Comparison of ENCODE assay signal across 16 cellular contexts in the genomic region with DNA sequence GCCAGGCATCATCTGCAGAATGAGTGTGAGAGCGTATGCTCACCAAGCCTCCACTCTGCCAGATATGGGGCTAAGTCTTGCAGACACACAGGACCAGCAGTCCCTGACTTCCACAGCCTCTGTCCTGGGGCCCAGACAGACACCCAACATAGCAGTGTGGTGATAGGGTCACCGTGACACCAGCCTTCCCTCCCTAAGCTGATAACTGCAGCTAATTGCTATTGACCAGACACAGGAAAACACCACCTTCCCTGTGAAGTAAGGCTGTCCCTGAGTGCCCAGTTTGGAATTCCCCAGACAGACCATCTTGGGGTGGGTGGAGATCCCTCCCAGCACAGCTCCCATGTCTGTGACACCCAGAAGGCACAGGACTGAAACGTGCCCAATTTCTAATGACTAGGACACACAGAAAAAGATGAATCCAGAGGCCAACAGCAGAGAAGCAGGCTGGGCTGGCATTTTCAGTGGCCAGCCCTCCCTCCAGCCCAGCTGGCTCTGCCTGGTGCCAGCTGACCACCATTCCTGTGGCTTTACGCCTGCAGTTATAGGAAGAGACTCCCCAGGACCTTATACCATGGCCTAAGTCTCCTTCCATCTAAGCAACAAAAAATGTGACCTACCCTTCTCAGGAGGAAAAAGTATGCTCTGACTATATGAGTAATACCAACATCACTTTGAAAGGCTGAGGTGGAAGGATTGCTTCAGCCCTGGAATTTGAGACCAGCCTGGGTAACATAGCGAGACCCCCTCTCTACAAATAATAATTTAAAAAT. TPM values are rescaled to one million over a fixed set of nuclear protein-coding genes. Genes with fewer than 3 reads are reported as not detected.
DNase-seq lines count a peak whose midpoint lies in the region; ATAC-seq and TF ChIP-seq lines count a peak whose summit lies in the region.
"Had no signal": no experiment of that assay in that cellular context is flagged by ENCODE, and none has a peak within 500 bp of the region (broad histone marks: within the 10 kb centered on the region; RNA-seq: fewer than 3 reads in every experiment).

No MANE protein-coding gene starts in this region.

- DNase-seq in 8988T = peak; percentile 32
- peak; percentile 90 for DNase-seq in GM23248
- DNase-seq in foreskin keratinocyte = peak; percentile 54 to 83
- no peak for DNase-seq in activated naive CD8-positive, alpha-beta T cell treated with anti-CD3 and anti-CD28 coated beads, Interleukin-2, amount 50 U/mL, for 24 hours
- DNase-seq in NCI-H345 treated with DMSO at 0.1 percent for 48 hours (lab: John Stamatoyannopoulos, UW; ENCODE audit: unreplicated experiment) = no peak
- DNase-seq in activated CD8-positive, alpha-beta memory T cell treated with anti-CD3 and anti-CD28 coated beads for 24 hours = no peak
- DNase-seq: activated CD4-positive, alpha-beta memory T cell treated with anti-CD3 and anti-CD28 coated beads, Interleukin-2, amount 10 ng/mL, durations not matched to agents 7 days and 5 days; activated naive CD4-positive, alpha-beta T cell; central memory CD4-positive, alpha-beta T cell; NCI-H1417; ovary; RPMI8226 had no signal

- peaks cover 19% of the 10 kb centered on the region for H3K4me1 ChIP-seq in GM23248 (ENCODE audit: insufficient read depth)
- H3K4me1 ChIP-seq in foreskin keratinocyte = peaks cover 13% of the 10 kb centered on the region

- no peaks in the 10 kb centered on the region for H3K36me3 ChIP-seq in GM23248 (ENCODE audit: low read depth)
- H3K36me3 ChIP-seq: ovary had no signal

- H3K4me3 Mint-ChIP-seq in activated T-helper 17 cell treated with anti-CD3 and anti-CD28 coated beads, Interleukin-2, amount 50 U/mL, for 72 hours = no peak overlapping the region
- no peak overlapping the region for H3K4me3 Mint-ChIP-seq in activated naive CD8-positive, alpha-beta T cell treated with anti-CD3 and anti-CD28 coated beads, Interleukin-2, amount 50 U/mL, for 24 hours
- H3K4me3 Mint-ChIP-seq: activated CD4-positive, alpha-beta memory T cell treated with anti-CD3 and anti-CD28 coated beads, Interleukin-2, amount 10 ng/mL, durations not matched to agents 7 days and 5 days; memory B cell; type B pancreatic cell had no signal

- H3K9me3 Mint-ChIP-seq in activated T-helper 17 cell treated with anti-CD3 and anti-CD28 coated beads, Interleukin-2, amount 50 U/mL, for 72 hours = no peaks in the 10 kb centered on the region
- no peaks in the 10 kb centered on the region for H3K9me3 Mint-ChIP-seq in activated naive CD8-positive, alpha-beta T cell treated with anti-CD3 and anti-CD28 coated beads, Interleukin-2, amount 50 U/mL, for 24 hours
- H3K9me3 Mint-ChIP-seq: activated CD4-positive, alpha-beta memory T cell treated with anti-CD3 and anti-CD28 coated beads, Interleukin-2, amount 10 ng/mL, durations not matched to agents 7 days and 5 days; memory B cell; type B pancreatic cell had no signal

- H3K27ac ChIP-seq in GM23248 (peak overlapping the region; percentile 76), foreskin keratinocyte (no peak overlapping the region)
- H3K27ac ChIP-seq: ovary had no signal

- 0 out of 2 replicates have a peak overlapping the region, but pooled peaks have one; percentile 1 for H3K4me3 ChIP-seq in GM23248
- H3K4me3 ChIP-seq: ovary had no signal

- H3K27me3 ChIP-seq in GM23248 (replicated peaks; ENCODE audit: insufficient read depth) = no peaks in the 10 kb centered on the region
- H3K27me3 ChIP-seq in foreskin keratinocyte = no peaks in the 10 kb centered on the region
- H3K27me3 ChIP-seq: ovary had no signal

- no peaks in the 10 kb centered on the region for H3K4me1 Mint-ChIP-seq in activated T-helper 17 cell treated with anti-CD3 and anti-CD28 coated beads, Interleukin-2, amount 50 U/mL, for 72 hours
- no peaks in the 10 kb centered on the region for H3K4me1 Mint-ChIP-seq in activated naive CD8-positive, alpha-beta T cell treated with anti-CD3 and anti-CD28 coated beads, Interleukin-2, amount 50 U/mL, for 24 hours
- H3K4me1 Mint-ChIP-seq: memory B cell had no signal

- H2AFZ ChIP-seq in GM23248 = no peak overlapping the region

- H3K27me3 Mint-ChIP-seq in activated T-helper 17 cell treated with anti-CD3 and anti-CD28 coated beads, Interleukin-2, amount 50 U/mL, for 72 hours = no peaks in the 10 kb centered on the region
- H3K27me3 Mint-ChIP-seq in activated naive CD8-positive, alpha-beta T cell treated with anti-CD3 and anti-CD28 coated beads, Interleukin-2, amount 50 U/mL, for 24 hours = no peaks in the 10 kb centered on the region
- H3K27me3 Mint-ChIP-seq: activated CD4-positive, alpha-beta memory T cell treated with anti-CD3 and anti-CD28 coated beads, Interleukin-2, amount 10 ng/mL, durations not matched to agents 7 days and 5 days; memory B cell; type B pancreatic cell had no signal

- peak overlapping the region; percentile 30 for H3K9ac ChIP-seq in GM23248

- H3K27ac Mint-ChIP-seq in activated T-helper 17 cell treated with anti-CD3 and anti-CD28 coated beads, Interleukin-2, amount 50 U/mL, for 72 hours = no peak overlapping the region
- no peak overlapping the region for H3K27ac Mint-ChIP-seq in activated naive CD8-positive, alpha-beta T cell treated with anti-CD3 and anti-CD28 coated beads, Interleukin-2, amount 50 U/mL, for 24 hours
- H3K27ac Mint-ChIP-seq: activated CD4-positive, alpha-beta memory T cell treated with anti-CD3 and anti-CD28 coated beads, Interleukin-2, amount 10 ng/mL, durations not matched to agents 7 days and 5 days; memory B cell; type B pancreatic cell had no signal

- H4K20me1 ChIP-seq in GM23248 (ENCODE audit: insufficient read depth) = no peaks in the 10 kb centered on the region

- H3K36me3 Mint-ChIP-seq in activated T-helper 17 cell treated with anti-CD3 and anti-CD28 coated beads, Interleukin-2, amount 50 U/mL, for 72 hours (ENCODE audit: low read depth) = peaks cover 18% of the 10 kb centered on the region
- H3K36me3 Mint-ChIP-seq in activated naive CD8-positive, alpha-beta T cell treated with anti-CD3 and anti-CD28 coated beads, Interleukin-2, amount 50 U/mL, for 24 hours (ENCODE audit: low read depth) = peaks cover 5% of the 10 kb centered on the region

- ATAC-seq in SK-N-SH treated with all-trans-retinoic acid at 6 μM for 48 hours (peak; percentile 84), foreskin keratinocyte (peak; percentile 52)
- no peak for ATAC-seq in activated T-helper 17 cell treated with anti-CD3 and anti-CD28 coated beads, Interleukin-2, amount 50 U/mL, for 72 hours (replicated peaks)
- ATAC-seq in activated naive CD8-positive, alpha-beta T cell treated with anti-CD3 and anti-CD28 coated beads, Interleukin-2, amount 50 U/mL, for 24 hours = no peak

- WGBS in GM23248 (ENCODE audit: low coverage in 1 of 2, low lambda C conversion rate in 2 of 2, missing lambda C conversion rate in 2 of 2), 2 experiments = 68 to 72% methylated on average over 5 of the region's 5 CpGs

- in situ Hi-C loops in GM23248 (cut with MboI) = no loop called here

- peak overlapping the region; percentile 31 for H3K4me2 ChIP-seq in GM23248 (ENCODE audit: unreplicated experiment)

- H3K9me2 ChIP-seq in GM23248 (ENCODE audit: insufficient read depth) = no peaks in the 10 kb centered on the region

- no peak for TF ChIP-seq CTCF in foreskin keratinocyte (conservative IDR thresholded peaks at IDR 0.05)

- no peaks in the 10 kb centered on the region for H3K9me3 ChIP-seq in GM23248 (ENCODE audit: low read depth)
- H3K9me3 ChIP-seq: ovary had no signal

- peaks cover 17% of the 10 kb centered on the region for H3F3A ChIP-seq in GM23248 (ENCODE audit: insufficient read depth)

- H3K79me2 ChIP-seq in GM23248 (ENCODE audit: insufficient read depth) = no peaks in the 10 kb centered on the region

TF ChIP-seq in SK-N-SH treated with all-trans-retinoic acid at 6 μM for 48 hours, 23 proteins besides CTCF, POLR2A, EP300 and RAD21 (continues in another document):
- TF ChIP-seq ZNF70 (CRISPR knock-in tag; IDR thresholded peaks at IDR 0.05) = no peak
- no peak for TF ChIP-seq SNAI2 (CRISPR knock-in tag; IDR thresholded peaks at IDR 0.05)
- TF ChIP-seq ZC3H10 (CRISPR knock-in tag; IDR thresholded peaks at IDR 0.05) = no peak
- TF ChIP-seq, protein P1, sequence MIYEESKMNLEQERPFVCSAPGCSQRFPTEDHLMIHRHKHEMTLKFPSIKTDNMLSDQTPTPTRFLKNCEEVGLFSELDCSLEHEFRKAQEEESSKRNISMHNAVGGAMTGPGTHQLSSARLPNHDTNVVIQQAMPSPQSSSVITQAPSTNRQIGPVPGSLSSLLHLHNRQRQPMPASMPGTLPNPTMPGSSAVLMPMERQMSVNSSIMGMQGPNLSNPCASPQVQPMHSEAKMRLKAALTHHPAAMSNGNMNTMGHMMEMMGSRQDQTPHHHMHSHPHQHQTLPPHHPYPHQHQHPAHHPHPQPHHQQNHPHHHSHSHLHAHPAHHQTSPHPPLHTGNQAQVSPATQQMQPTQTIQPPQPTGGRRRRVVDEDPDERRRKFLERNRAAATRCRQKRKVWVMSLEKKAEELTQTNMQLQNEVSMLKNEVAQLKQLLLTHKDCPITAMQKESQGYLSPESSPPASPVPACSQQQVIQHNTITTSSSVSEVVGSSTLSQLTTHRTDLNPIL (CRISPR knock-in tag; IDR thresholded peaks at IDR 0.05; ENCODE audit: low read depth) = no peak
- TF ChIP-seq CSDC2 (CRISPR knock-in tag; IDR thresholded peaks at IDR 0.05) = no peak
- TF ChIP-seq ZNF8 (CRISPR knock-in tag; IDR thresholded peaks at IDR 0.05) = no peak

RNA-seq across cellular contexts. Expression of a gene that starts 30.3 kb away (rescaled TPM):
- 17.0 and 37.6 TPM in 2 replicates for total RNA-seq in GM23248 (2014; rRNA removed; shearing (Covaris generic))
- polyA plus RNA-seq in GM23248 (2016; fragmentation: Nextera tagmentation; extraction: Ambion mirVana) (21.9 and 22.3 TPM in 2 replicates), foreskin keratinocyte (38.5 and 39.7 TPM in 2 replicates)
- 26.5 and 30.4 TPM in 2 replicates for total RNA-seq in foreskin keratinocyte
- 10 to 100 TPM; 30.8 to 33.5 TPM for total RNA-seq in activated T-helper 17 cell treated with anti-CD3 and anti-CD28 coated beads, Interleukin-2, amount 50 U/mL, for 72 hours

RNA-seq across cellular contexts. Expression of a gene that starts 30.5 kb away (rescaled TPM):
- total RNA-seq in GM23248 (2014; rRNA removed; shearing (Covaris generic)) = 8.0 and 10.2 TPM in 2 replicates
- polyA plus RNA-seq in GM23248 (2016; fragmentation: Nextera tagmentation; extraction: Ambion mirVana) = 7.2 and 7.3 TPM in 2 replicates
- 11.7 and 13.4 TPM in 2 replicates for total RNA-seq in foreskin keratinocyte
- 7.0 and 8.1 TPM in 2 replicates for polyA plus RNA-seq in foreskin keratinocyte
- total RNA-seq in activated T-helper 17 cell treated with anti-CD3 and anti-CD28 coated beads, Interleukin-2, amount 50 U/mL, for 72 hours = 1 to 10 TPM; 6.4 to 7.2 TPM

RNA-seq across cellular contexts. Expression of a gene that starts 36.0 kb away (rescaled TPM):
- total RNA-seq in GM23248 (2014; rRNA removed; shearing (Covaris generic)) = 1.0 and 3.6 TPM in 2 replicates
- 2.2 and 3.2 TPM in 2 replicates for polyA plus RNA-seq in GM23248 (2016; fragmentation: Nextera tagmentation; extraction: Ambion mirVana)
- 0.42 and 0.54 TPM in 2 replicates for total RNA-seq in foreskin keratinocyte
- 0.13 and 0.28 TPM in 2 replicates for polyA plus RNA-seq in foreskin keratinocyte
- total RNA-seq in activated T-helper 17 cell treated with anti-CD3 and anti-CD28 coated beads, Interleukin-2, amount 50 U/mL, for 72 hours = under 1 TPM in 1 of 2 donors, not detected in 1; 0.58 TPM
- total RNA-seq: activated CD4-positive, alpha-beta memory T cell treated with anti-CD3 and anti-CD28 coated beads, Interleukin-2, amount 10 ng/mL, durations not matched to agents 7 days and 5 days had no signal

RNA-seq across cellular contexts. Expression of a gene that starts 36.5 kb away (rescaled TPM):
- 31.0 and 50.2 TPM in 2 replicates for total RNA-seq in GM23248 (2014; rRNA removed; shearing (Covaris generic))
- polyA plus RNA-seq in GM23248 (2016; fragmentation: Nextera tagmentation; extraction: Ambion mirVana) (25.5 and 27.3 TPM in 2 replicates), foreskin keratinocyte (14.2 and 14.4 TPM in 2 replicates)
- 28.2 and 32.3 TPM in 2 replicates for total RNA-seq in foreskin keratinocyte
- total RNA-seq in activated T-helper 17 cell treated with anti-CD3 and anti-CD28 coated beads, Interleukin-2, amount 50 U/mL, for 72 hours = 10 to 100 TPM; 20.4 to 24.8 TPM

Comparison
In these comparisons a context has a peak if more than half of its experiments do, and no peak if none do; other contexts are left out.
1. DNase-seq: peak in 8988T (single experiment), GM23248 (single experiment) and foreskin keratinocyte (2 of 2); none in activated naive CD8-positive, alpha-beta T cell treated with anti-CD3 and anti-CD28 coated beads, Interleukin-2, amount 50 U/mL, for 24 hours (single experiment), NCI-H345 treated with DMSO at 0.1 percent for 48 hours (single experiment) and activated CD8-positive, alpha-beta memory T cell treated with anti-CD3 and anti-CD28 coated beads for 24 hours (single experiment).
2. ATAC-seq: peak in SK-N-SH treated with all-trans-retinoic acid at 6 μM for 48 hours (single experiment) and foreskin keratinocyte (single experiment); none in activated T-helper 17 cell treated with anti-CD3 and anti-CD28 coated beads, Interleukin-2, amount 50 U/mL, for 72 hours (single experiment) and activated naive CD8-positive, alpha-beta T cell treated with anti-CD3 and anti-CD28 coated beads, Interleukin-2, amount 50 U/mL, for 24 hours (single experiment).